ENCODE assay signal across 2 cellular contexts in genomic region chr7:108016841-108017775, GRCh38.
TF ChIP-seq lines count a peak whose summit lies in the region.

No MANE protein-coding gene starts in this region.

TF ChIP-seq in A549, 52 proteins besides CTCF, POLR2A, EP300 and RAD21:
- TF ChIP-seq CEBPB (IDR thresholded peaks at IDR 0.05) (no peak), SMC3 (IDR thresholded peaks at IDR 0.05) (peak; percentile 69), KDM1A (IDR thresholded peaks at IDR 0.05; ENCODE audit: low read depth) (no peak), ELK1 (IDR thresholded peaks at IDR 0.05; ENCODE audit: low read depth, low read length) (no peak), EHF (CRISPR knock-in tag; IDR thresholded peaks at IDR 0.05) (no peak)

TF ChIP-seq in H1, 55 proteins besides CTCF, POLR2A, EP300 and RAD21:
- TF ChIP-seq YY1 (IDR thresholded peaks at IDR 0.05; ENCODE audit: low read depth, low read length) (no peak), ASH2L (IDR thresholded peaks at IDR 0.05; ENCODE audit: low read length) (no peak), SP4 (IDR thresholded peaks at IDR 0.05; ENCODE audit: low read length) (no peak), SP2 (IDR thresholded peaks at IDR 0.05; ENCODE audit: low read length) (no peak), KDM4A (IDR thresholded peaks at IDR 0.05; ENCODE audit: low read depth, low read length, severe bottlenecking) (no peak), SIRT6 (IDR thresholded peaks at IDR 0.05; ENCODE audit: low read length) (no peak), SRF (IDR thresholded peaks at IDR 0.05; ENCODE audit: low read depth, low read length) (no peak), NRF1 (IDR thresholded peaks at IDR 0.05; ENCODE audit: low read depth, low read length) (no peak), GTF2F1 (IDR thresholded peaks at IDR 0.05; ENCODE audit: borderline replicate concordance, low read depth, low read length) (no peak), BACH1 (IDR thresholded peaks at IDR 0.05; ENCODE audit: low read length) (no peak), KDM1A (IDR thresholded peaks at IDR 0.05; ENCODE audit: borderline replicate concordance, low read length) (no peak)
